In genomic region chr11:8822476-8822875, GRCh38 we compare ENCODE assay signal across 23 cellular contexts.
"Had no signal": no experiment of that assay in that cellular context is flagged by ENCODE, and none has a peak within 500 bp of the region (broad histone marks: within the 10 kb centered on the region; RNA-seq: fewer than 3 reads in every experiment).

No MANE protein-coding gene starts in this region.

- H2AFZ ChIP-seq: parathyroid adenoma had no signal

- H3K9me3 ChIP-seq: psoas muscle, testis, transverse colon had no signal

- H3K79me2 ChIP-seq: parathyroid adenoma had no signal

- H3K27me3 ChIP-seq: testis, transverse colon had no signal

- H3K4me3 ChIP-seq: psoas muscle, testis, transverse colon had no signal

- H3K36me3 Mint-ChIP-seq: activated naive CD4-positive, alpha-beta T cell treated with anti-CD3 and anti-CD28 coated beads, Interleukin-2, amount 50 U/mL, for 24 hours; naive thymus-derived CD4-positive, alpha-beta T cell had no signal

- H3K27ac Mint-ChIP-seq: activated CD4-positive, alpha-beta T cell treated with anti-CD3 and anti-CD28 coated beads, Interleukin-2, amount 10 ng/mL, durations not matched to agents 7 days and 5 days; activated CD8-positive, alpha-beta T cell treated with anti-CD3 and anti-CD28 coated beads for 36 hours; activated naive CD4-positive, alpha-beta T cell treated with anti-CD3 and anti-CD28 coated beads, Interleukin-2, amount 50 U/mL, for 24 hours; activated T-helper 2 cell treated with anti-CD3 and anti-CD28 coated beads, Interferon-gamma antibody, Interleukin-2, Interleukin-4, amounts not matched to agents 10 μg/mL and 5 μg/mL and 100 μg/mL, durations not matched to agents 14 hours and 24 hours and 36 hours; naive thymus-derived CD4-positive, alpha-beta T cell; T-helper 1 cell treated with Interleukin-12 subunit alpha and Interleukin-12 subunit beta and Interleukin-4 antibody, amounts not matched to agents 30 μg/mL and 1 μg/mL, for 36 hours had no signal

- H3K4me1 Mint-ChIP-seq: activated CD4-positive, alpha-beta T cell treated with anti-CD3 and anti-CD28 coated beads, Interleukin-2, amount 10 ng/mL, durations not matched to agents 7 days and 5 days; activated naive CD4-positive, alpha-beta T cell treated with anti-CD3 and anti-CD28 coated beads, Interleukin-2, amount 50 U/mL, for 24 hours; central memory CD8-positive, alpha-beta T cell; naive thymus-derived CD4-positive, alpha-beta T cell had no signal

- ATAC-seq: activated CD8-positive, alpha-beta T cell treated with anti-CD3 and anti-CD28 coated beads for 36 hours; naive thymus-derived CD4-positive, alpha-beta T cell; psoas muscle had no signal

- H3K36me3 ChIP-seq: transverse colon, WERI-Rb-1 had no signal

- H3K4me1 ChIP-seq: parathyroid adenoma, psoas muscle had no signal

- DNase-seq: activated CD4-positive, alpha-beta T cell treated with anti-CD3 and anti-CD28 coated beads, Interleukin-2, amount 10 ng/mL, durations not matched to agents 7 days and 5 days; activated CD4-positive, CD25-positive, alpha-beta regulatory T cell treated with anti-CD3 and anti-CD28 coated beads, Interleukin-2, amount 50 U/mL, for 72 hours; activated CD8-positive, alpha-beta T cell treated with anti-CD3 and anti-CD28 coated beads for 36 hours; activated T-cell treated with anti-CD3 and anti-CD28 coated beads, Interleukin-2, amount 50 U/mL, for 48 hours; dermis blood vessel endothelial cell; effector CD8-positive, alpha-beta T cell; midbrain; naive thymus-derived CD4-positive, alpha-beta T cell; occipital lobe; psoas muscle; stimulated activated CD4-positive, alpha-beta T cell treated with anti-CD3 and anti-CD28 coated beads, Interleukin-15, amount 100 ng/mL, for 24 hours; stimulated activated naive CD4-positive, alpha-beta T cell treated with Interleukin-2 at 50 U/mL for 16 hours; SW 1271; T1000; testis; transverse colon; WERI-Rb-1 had no signal

- H3K9me3 Mint-ChIP-seq: activated CD8-positive, alpha-beta T cell treated with anti-CD3 and anti-CD28 coated beads for 36 hours; activated naive CD4-positive, alpha-beta T cell treated with anti-CD3 and anti-CD28 coated beads, Interleukin-2, amount 50 U/mL, for 24 hours; activated T-helper 2 cell treated with anti-CD3 and anti-CD28 coated beads, Interferon-gamma antibody, Interleukin-2, Interleukin-4, amounts not matched to agents 10 μg/mL and 5 μg/mL and 100 μg/mL, durations not matched to agents 14 hours and 24 hours and 36 hours; central memory CD8-positive, alpha-beta T cell; naive thymus-derived CD4-positive, alpha-beta T cell; T-helper 1 cell treated with Interleukin-12 subunit alpha and Interleukin-12 subunit beta and Interleukin-4 antibody, amounts not matched to agents 30 μg/mL and 1 μg/mL, for 36 hours had no signal

- H3K4me3 Mint-ChIP-seq: activated CD4-positive, alpha-beta T cell treated with anti-CD3 and anti-CD28 coated beads, Interleukin-2, amount 10 ng/mL, durations not matched to agents 7 days and 5 days; activated CD8-positive, alpha-beta T cell treated with anti-CD3 and anti-CD28 coated beads for 36 hours; activated naive CD4-positive, alpha-beta T cell treated with anti-CD3 and anti-CD28 coated beads, Interleukin-2, amount 50 U/mL, for 24 hours; central memory CD8-positive, alpha-beta T cell; naive thymus-derived CD4-positive, alpha-beta T cell; neural crest cell; T-helper 1 cell treated with Interleukin-12 subunit alpha and Interleukin-12 subunit beta and Interleukin-4 antibody, amounts not matched to agents 30 μg/mL and 1 μg/mL, for 36 hours had no signal

- H3K27ac ChIP-seq: parathyroid adenoma, psoas muscle, testis, transverse colon, WERI-Rb-1 had no signal
